Comparison of ENCODE assay signal across 15 cellular contexts in the genomic region with DNA sequence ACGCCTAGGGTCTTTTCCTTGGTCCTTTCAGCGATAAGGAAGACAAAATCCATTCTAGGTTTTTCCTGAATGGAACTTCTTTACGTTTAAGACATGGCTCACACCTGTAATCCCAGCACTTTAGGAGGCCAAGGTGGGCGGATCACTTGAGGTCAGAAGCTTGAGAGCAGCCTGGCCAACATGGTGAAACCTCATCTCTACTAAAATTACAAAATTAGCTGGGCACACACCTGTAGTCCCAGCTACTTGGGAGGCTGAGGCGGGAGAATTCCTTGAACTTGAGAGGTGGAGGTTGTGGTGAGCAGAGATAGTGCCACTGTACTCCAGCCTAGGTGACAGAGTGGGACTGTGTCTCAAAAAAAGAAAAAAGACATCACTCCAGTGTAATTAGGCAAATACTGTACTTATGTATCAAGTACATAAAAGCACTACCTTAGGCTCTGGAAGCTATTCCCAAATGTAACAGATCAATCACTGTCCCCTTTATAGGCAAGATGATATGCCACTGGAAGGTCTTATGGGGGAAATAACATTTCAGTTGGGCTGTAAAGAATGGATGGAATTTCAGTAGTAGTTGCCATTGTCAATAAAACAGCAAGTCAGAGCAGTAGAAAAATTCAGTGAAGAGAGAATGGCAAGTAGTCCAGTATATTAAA. TPM values are rescaled to one million over a fixed set of nuclear protein-coding genes. Genes with fewer than 3 reads are reported as not detected.
A peak's percentile ranks its signal among the peaks of the same experiment; 100 is the strongest.
DNase-seq lines count a peak whose midpoint lies in the region; ATAC-seq and TF ChIP-seq lines count a peak whose summit lies in the region.
"Had no signal": no experiment of that assay in that cellular context is flagged by ENCODE, and none has a peak within 500 bp of the region (broad histone marks: within the 10 kb centered on the region; RNA-seq: fewer than 3 reads in every experiment).

No MANE protein-coding gene starts in this region.

- peaks cover 66% of the 10 kb centered on the region for H3K4me1 Mint-ChIP-seq in activated CD4-positive, alpha-beta T cell treated with anti-CD3 and anti-CD28 coated beads, Interleukin-2, amount 10 ng/mL, durations not matched to agents 7 days and 5 days
- H3K4me1 Mint-ChIP-seq in activated T-helper 17 cell treated with anti-CD3 and anti-CD28 coated beads, Interleukin-2, amount 50 U/mL, for 72 hours: peaks cover 51% of the 10 kb centered on the region

- H3K23ac ChIP-seq in IMR-90 (ENCODE audit: low read depth, low read length): no peak overlapping the region

- TF ChIP-seq POLR2A in IMR-90 (IDR thresholded peaks at IDR 0.05; ENCODE audit: low read depth, low read length): no peak
- TF ChIP-seq POLR2A in spleen (IDR thresholded peaks at IDR 0.05): no peak

- no TSS peak for BruUV-seq in IMR-90 (replicated peaks; lab: Mats Ljungman, UMichigan)

- no peaks in the 10 kb centered on the region for H3K36me3 ChIP-seq in IMR-90 (ENCODE audit: control insufficient read depth, insufficient read depth, low read length)
- peaks cover 0 to 8% (median 0%) of the 10 kb centered on the region in 6 donors for H3K36me3 ChIP-seq in spleen
- H3K36me3 ChIP-seq: WERI-Rb-1 had no signal

- no peaks in the 10 kb centered on the region for H3K9me3 ChIP-seq in IMR-90 (ENCODE audit: control insufficient read depth, insufficient read depth, low read length)
- H3K9me3 ChIP-seq in spleen: no peaks in the 10 kb centered on the region

- CTCF ChIA-PET in activated CD4-positive, alpha-beta T cell treated with anti-CD3 and anti-CD28 coated beads, Interleukin-2, amount 10 ng/mL, durations not matched to agents 7 days and 5 days (lab: Charles Lee): interaction anchor here (0.6 to 2.2 kb wide), 4 partner anchors 15 to 250 kb away, joined by 3 to 10 read pairs (median 3); no protein-coding TSS in a partner anchor
- CTCF ChIA-PET in IMR-90 (lab: Yijun Ruan, JAX): no interaction called here

- peaks cover 3% of the 10 kb centered on the region for H3K9me3 Mint-ChIP-seq in activated CD4-positive, alpha-beta T cell treated with anti-CD3 and anti-CD28 coated beads, Interleukin-2, amount 10 ng/mL, durations not matched to agents 7 days and 5 days
- H3K9me3 Mint-ChIP-seq in activated T-helper 17 cell treated with anti-CD3 and anti-CD28 coated beads, Interleukin-2, amount 50 U/mL, for 72 hours: no peaks in the 10 kb centered on the region

- H2AK9ac ChIP-seq in IMR-90 (replicated peaks; ENCODE audit: low read depth, low read length, poor library complexity): no peak overlapping the region

- H3K27ac ChIP-seq in IMR-90 (ENCODE audit: insufficient read depth, low read length) (no peak overlapping the region), spleen (peak overlapping the region in 7 of 8 donors; percentile 11 to 100 (median 99))
- H3K27ac ChIP-seq: WERI-Rb-1 had no signal

- peak overlapping the region; percentile 50 for H3K27ac Mint-ChIP-seq in activated CD4-positive, alpha-beta T cell treated with anti-CD3 and anti-CD28 coated beads, Interleukin-2, amount 10 ng/mL, durations not matched to agents 7 days and 5 days
- H3K27ac Mint-ChIP-seq in activated T-helper 17 cell treated with anti-CD3 and anti-CD28 coated beads, Interleukin-2, amount 50 U/mL, for 72 hours: peak overlapping the region; percentile 67

- dilution Hi-C loops in IMR-90 (cut with HindIII; ENCODE audit: low sequenced_read_pairs, unreplicated experiment): no loop called here

- H3K56ac ChIP-seq in IMR-90 (ENCODE audit: extremely low read depth, insufficient read depth, low read length): no peak overlapping the region

- H3K4me2 ChIP-seq in IMR-90 (ENCODE audit: low read depth, low read length): peak overlapping the region; percentile 14; the same call in 1 of the 2 replicates

- peaks cover 0 to 48% of the 10 kb centered on the region in 2 experiments; a peak in 2 of 4 replicates for H3K79me1 ChIP-seq in IMR-90 (ENCODE audit: low read depth in 1 of 2, low read length in 2 of 2)

- no peak overlapping the region for H3K18ac ChIP-seq in IMR-90 (ENCODE audit: low read depth, low read length)

- no peak for DNase-seq in activated CD4-positive, alpha-beta T cell treated with anti-CD3 and anti-CD28 coated beads, Interleukin-2, amount 10 ng/mL, durations not matched to agents 7 days and 5 days
- DNase-seq in activated CD4-positive, alpha-beta T cell treated with anti-CD3 and anti-CD28 coated beads, Interleukin-2, amount 50 U/mL, for 4 hours: no peak
- no peak for DNase-seq in IMR-90
- no peak for DNase-seq in spleen
- no peak for DNase-seq in GDM1 (lab: John Stamatoyannopoulos, UW)
- no peak for DNase-seq in NCI-H2029 (lab: John Stamatoyannopoulos, UW)
- DNase-seq in retina: no peak
- DNase-seq: foreskin melanocyte, mesendoderm, NCI-H2029 treated with DMSO at 0.1 percent for 48 hours, NCI-H748 treated with DMSO at 0.1 percent for 48 hours, nucleus accumbens, SIG-M5, WERI-Rb-1 had no signal

- no peak overlapping the region for H2BK20ac ChIP-seq in IMR-90 (ENCODE audit: low read depth, low read length)

- no peak overlapping the region for H3K9ac ChIP-seq in IMR-90 (ENCODE audit: low read depth, low read length)

- peaks cover 91% of the 10 kb centered on the region for H4K20me1 ChIP-seq in IMR-90 (ENCODE audit: insufficient read depth, low read length)

- whole genome bisulfite sequencing in IMR-90 (ENCODE audit: extremely low coverage in 2 of 2, insufficient read length in 1 of 2), 2 experiments: 92% methylated on average over 2 of the region's 5 CpGs; no CpG with 5 or more reads in 1 of the 2 experiments
- 68 to 93% (median 87%) methylated on average over 5 of the region's 5 CpGs for WGBS in spleen, 5 donors

- H4K8ac ChIP-seq in IMR-90 (ENCODE audit: low read depth in 2 of 2, low read length in 2 of 2): no peak overlapping the region

- peaks cover 42% of the 10 kb centered on the region for H3K36me3 Mint-ChIP-seq in activated CD4-positive, alpha-beta T cell treated with anti-CD3 and anti-CD28 coated beads, Interleukin-2, amount 10 ng/mL, durations not matched to agents 7 days and 5 days (ENCODE audit: low read depth)
- peaks cover 63% of the 10 kb centered on the region for H3K36me3 Mint-ChIP-seq in activated T-helper 17 cell treated with anti-CD3 and anti-CD28 coated beads, Interleukin-2, amount 50 U/mL, for 72 hours (ENCODE audit: low read depth)

- no peak overlapping the region for H3K4ac ChIP-seq in IMR-90 (ENCODE audit: low read depth, low read length)

- no peak for TF ChIP-seq RAD21 in IMR-90 (IDR thresholded peaks at IDR 0.05; ENCODE audit: low read length)

- in situ Hi-C loops in IMR-90 (cut with MboI; ENCODE audit: low sequenced_read_pairs): no loop called here

- H3K4me1 ChIP-seq in IMR-90 (ENCODE audit: control insufficient read depth, insufficient read depth, low read length): peaks cover 10% of the 10 kb centered on the region
- peaks cover 33 to 96% (median 92%) of the 10 kb centered on the region in 6 donors for H3K4me1 ChIP-seq in spleen

- peak overlapping the region; percentile 34 for H2BK5ac ChIP-seq in IMR-90 (ENCODE audit: low read depth, low read length, poor library complexity, severe bottlenecking)

- intact Hi-C loops in IMR-90 (cut with micrococcal nuclease): loop anchor here (10.0 kb wide), 1 partner anchor 654 kb away; the partner anchor contains the start of genes MRPL32 and PSMA2
- intact Hi-C loops in spleen (cut with DNase I; ENCODE audit: low total_unique reads): loop anchor here (10.0 kb wide), 2 partner anchors 46 to 246 kb away; no protein-coding TSS in a partner anchor

- H3K4me3 ChIP-seq in IMR-90 (ENCODE audit: insufficient read depth, low read depth, low read length) (no peak overlapping the region), spleen (peak overlapping the region in 1 of 8 donors; percentile 26)

- H2AK5ac ChIP-seq in IMR-90 (ENCODE audit: low read depth, low read length): no peak overlapping the region

- no peaks in the 10 kb centered on the region for H3K27me3 ChIP-seq in IMR-90 (ENCODE audit: control insufficient read depth, insufficient read depth, low read length)
- no peaks in the 10 kb centered on the region for H3K27me3 ChIP-seq in spleen (replicated peaks in 1 of 7)

- no peak overlapping the region for H4K5ac ChIP-seq in IMR-90 (ENCODE audit: low read depth, low read length)

- no peak overlapping the region for H2BK120ac ChIP-seq in IMR-90 (ENCODE audit: low read depth, low read length)

- H3K14ac ChIP-seq in IMR-90 (replicated peaks; ENCODE audit: low read depth, low read length): no peak overlapping the region

- TF ChIP-seq CTCF in IMR-90 (conservative IDR thresholded peaks at IDR 0.05; ENCODE audit: low read depth, low read length): no peak
- TF ChIP-seq CTCF in spleen (IDR thresholded peaks at IDR 0.05 in 8 of 11, conservative IDR thresholded peaks at IDR 0.05 in 3 of 11): no peak

- no peaks in the 10 kb centered on the region for H3K27me3 Mint-ChIP-seq in activated CD4-positive, alpha-beta T cell treated with anti-CD3 and anti-CD28 coated beads, Interleukin-2, amount 10 ng/mL, durations not matched to agents 7 days and 5 days
- H3K27me3 Mint-ChIP-seq in activated T-helper 17 cell treated with anti-CD3 and anti-CD28 coated beads, Interleukin-2, amount 50 U/mL, for 72 hours: no peaks in the 10 kb centered on the region

- peak overlapping the region; percentile 49 for H3K4me3 Mint-ChIP-seq in activated CD4-positive, alpha-beta T cell treated with anti-CD3 and anti-CD28 coated beads, Interleukin-2, amount 10 ng/mL, durations not matched to agents 7 days and 5 days
- peak overlapping the region; percentile 57 for H3K4me3 Mint-ChIP-seq in activated T-helper 17 cell treated with anti-CD3 and anti-CD28 coated beads, Interleukin-2, amount 50 U/mL, for 72 hours

- H3K9me1 ChIP-seq in IMR-90 (ENCODE audit: insufficient read depth, low read length): peaks cover 16% of the 10 kb centered on the region

- no peak overlapping the region for H4K91ac ChIP-seq in IMR-90 (ENCODE audit: insufficient read depth, low read depth, low read length)

- POLR2A ChIA-PET in activated CD4-positive, alpha-beta T cell treated with anti-CD3 and anti-CD28 coated beads, Interleukin-2, amount 10 ng/mL, durations not matched to agents 7 days and 5 days (lab: Charles Lee): no interaction called here
- POLR2A ChIA-PET in IMR-90 (lab: Charles Lee; ENCODE audit: unreplicated experiment): no interaction called here

- no peak overlapping the region for H2AFZ ChIP-seq in IMR-90 (replicated peaks; ENCODE audit: low read length, poor library complexity)

- H2BK15ac ChIP-seq in IMR-90 (ENCODE audit: low read depth, low read length): no peak overlapping the region

- ATAC-seq in IMR-90 (ENCODE audit: low read depth): no peak
- ATAC-seq in activated T-helper 17 cell treated with anti-CD3 and anti-CD28 coated beads, Interleukin-2, amount 50 U/mL, for 72 hours (replicated peaks): no peak

TF ChIP-seq in IMR-90, 13 proteins besides CTCF, POLR2A, EP300 and RAD21 (continues in another document):
- TF ChIP-seq RFX5 (IDR thresholded peaks at IDR 0.05; ENCODE audit: low read depth, low read length): no peak

RNA-seq across cellular contexts. Expression of gene STK17A, which starts 5.7 kb away (rescaled TPM):
- total RNA-seq in activated CD4-positive, alpha-beta T cell treated with anti-CD3 and anti-CD28 coated beads, Interleukin-2, amount 10 ng/mL, durations not matched to agents 7 days and 5 days: 10 to 100 TPM; 74.4 to 74.8 TPM
- total RNA-seq in IMR-90 (2012; rRNA removed) (50.5 and 81.9 TPM in 2 replicates), spleen (10 to 100 TPM; 45.5 to 70.1 (median 63.8) TPM)
- polyA plus RNA-seq in IMR-90 (2012; rRNA removed) (30.6 and 40.5 TPM in 2 replicates), spleen (10 to 100 TPM; 33.4 to 41.9 (median 40.2) TPM)
- 8.4 and 11.5 TPM in 2 replicates for polyA plus RNA-seq in IMR-90 (2012; cell fraction: cytosol; rRNA removed)
- 9.1 and 33.6 TPM in 2 replicates for polyA plus RNA-seq in IMR-90 (2012; cell fraction: nucleus; rRNA removed; ENCODE audit: low replicate concordance)
- 10 to 100 TPM; 47.6 to 71.7 TPM for total RNA-seq in activated T-helper 17 cell treated with anti-CD3 and anti-CD28 coated beads, Interleukin-2, amount 50 U/mL, for 72 hours
